In the genomic region with DNA sequence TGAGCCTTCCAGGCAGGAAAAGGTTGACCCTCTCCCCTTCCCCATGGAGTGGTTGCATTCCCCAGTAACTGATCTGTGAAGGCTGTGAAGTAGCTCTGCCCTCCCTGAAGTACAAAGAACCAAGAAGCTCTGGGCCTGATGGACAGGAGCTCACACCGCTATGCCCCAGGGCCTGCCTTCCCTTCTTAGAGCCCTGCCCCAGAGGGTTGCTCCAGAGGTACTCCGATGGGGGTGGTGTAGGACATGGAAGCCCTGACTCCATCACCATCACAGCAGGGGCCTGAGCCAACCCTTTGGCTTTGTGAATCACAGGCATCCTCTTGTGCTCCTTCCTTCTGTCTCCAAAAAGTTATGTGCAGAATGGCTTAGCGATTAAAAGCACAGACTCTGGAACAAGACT, we compare ENCODE assay signal across 1 cellular context.
TF ChIP-seq lines count a peak whose summit lies in the region.

No MANE protein-coding gene starts in this region.

TF ChIP-seq in HepG2, 621 proteins besides CTCF, POLR2A, EP300 and RAD21:
- TF ChIP-seq KLF11 (CRISPR knock-in tag; IDR thresholded peaks at IDR 0.05) (no peak), ZNF205 (CRISPR knock-in tag; IDR thresholded peaks at IDR 0.05) (no peak), ZGPAT (CRISPR knock-in tag; IDR thresholded peaks at IDR 0.05) (no peak)
